Comparison of ENCODE assay signal across 8 cellular contexts in genomic region chr12:94875525-94875924, GRCh38.
DNase-seq lines count a peak whose midpoint lies in the region; TF ChIP-seq lines count a peak whose summit lies in the region.

No MANE protein-coding gene starts in this region.

- no peak overlapping the region for H3K9ac ChIP-seq in MM.1S (ENCODE audit: low read length)

- no peak overlapping the region for H3K4me3 Mint-ChIP-seq in activated CD4-positive, alpha-beta T cell treated with anti-CD3 and anti-CD28 coated beads, Interleukin-2, amount 10 ng/mL, durations not matched to agents 24 days and 14 days

- H3K79me2 ChIP-seq in MM.1S (ENCODE audit: low read length), result peaks cover 27% of the 10 kb centered on the region

- no peak overlapping the region for H2AFZ ChIP-seq in MM.1S (ENCODE audit: low read length)

- H3K27me3 ChIP-seq in HAP-1 (ENCODE audit: low read depth), result no peaks in the 10 kb centered on the region
- no peaks in the 10 kb centered on the region for H3K27me3 ChIP-seq in MM.1S (replicated peaks; ENCODE audit: insufficient read depth, low read length)

- intact Hi-C loops in activated CD4-positive, alpha-beta T cell treated with anti-CD3 and anti-CD28 coated beads, Interleukin-2, amount 10 ng/mL, durations not matched to agents 24 days and 14 days (cut with micrococcal nuclease), result no loop called here

- H3K36me3 Mint-ChIP-seq in activated CD4-positive, alpha-beta T cell treated with anti-CD3 and anti-CD28 coated beads, Interleukin-2, amount 10 ng/mL, durations not matched to agents 24 days and 14 days (ENCODE audit: low read depth), result no peaks in the 10 kb centered on the region

- no peak overlapping the region for H3K4me3 ChIP-seq in HAP-1
- no peak overlapping the region for H3K4me3 ChIP-seq in MM.1S (ENCODE audit: low read length)

- in situ Hi-C loops in HAP-1 (cut with MboI; ENCODE audit: low sequenced_read_pairs), result loop anchor here (10.0 kb wide), 2 partner anchors 101 to 331 kb away; no protein-coding TSS in a partner anchor

- H3K9me2 ChIP-seq in MM.1S (replicated peaks; ENCODE audit: insufficient read depth, low read length), result no peaks in the 10 kb centered on the region

- no peaks in the 10 kb centered on the region for H4K20me1 ChIP-seq in MM.1S (ENCODE audit: insufficient read depth, low read length)

- peaks cover 4% of the 10 kb centered on the region for H3K4me1 Mint-ChIP-seq in activated CD4-positive, alpha-beta T cell treated with anti-CD3 and anti-CD28 coated beads, Interleukin-2, amount 10 ng/mL, durations not matched to agents 24 days and 14 days

- H3K9me3 Mint-ChIP-seq in activated CD4-positive, alpha-beta T cell treated with anti-CD3 and anti-CD28 coated beads, Interleukin-2, amount 10 ng/mL, durations not matched to agents 24 days and 14 days, result peaks cover 9% of the 10 kb centered on the region

- H3K27ac Mint-ChIP-seq in activated CD4-positive, alpha-beta T cell treated with anti-CD3 and anti-CD28 coated beads, Interleukin-2, amount 10 ng/mL, durations not matched to agents 24 days and 14 days, result no peak overlapping the region

- no peaks in the 10 kb centered on the region for H3F3A ChIP-seq in MM.1S (ENCODE audit: insufficient read depth, low read length)

- DNase-seq in activated CD4-positive, alpha-beta T cell treated with anti-CD3 and anti-CD28 coated beads for 48 hours, result peak; percentile 20
- no peak for DNase-seq in activated CD4-positive, alpha-beta T cell treated with anti-CD3 and anti-CD28 coated beads, Interleukin-2, amount 10 ng/mL, durations not matched to agents 24 days and 14 days
- DNase-seq in HAP-1 (ENCODE audit: low spot score in 2 of 2), result peak; percentile 61 to 71
- DNase-seq in MM.1S, result peak; percentile 73
- DNase-seq in kidney tubule cell (ENCODE audit: low spot score), result peak; percentile 80
- DNase-seq in AG08396 (ENCODE audit: low spot score), result no peak
- DNase-seq in central memory CD4-positive, alpha-beta T cell, result no peak

- H3K27ac ChIP-seq in MM.1S (ENCODE audit: low read length) (no peak overlapping the region), VCaP (peak overlapping the region; percentile 92)

- peaks cover 14% of the 10 kb centered on the region for H3K4me1 ChIP-seq in HAP-1
- peaks cover 10% of the 10 kb centered on the region; the same call in 1 of the 2 replicates for H3K4me1 ChIP-seq in MM.1S (ENCODE audit: low read length)

- H3K27me3 Mint-ChIP-seq in activated CD4-positive, alpha-beta T cell treated with anti-CD3 and anti-CD28 coated beads, Interleukin-2, amount 10 ng/mL, durations not matched to agents 24 days and 14 days, result peaks cover 50% of the 10 kb centered on the region

- H3K4me2 ChIP-seq in MM.1S (ENCODE audit: low read depth, low read length), result no peak overlapping the region

- H3K36me3 ChIP-seq in HAP-1 (replicated peaks) (no peaks in the 10 kb centered on the region), MM.1S (replicated peaks; ENCODE audit: insufficient read depth, low read length) (no peaks in the 10 kb centered on the region)

- TF ChIP-seq CTCF in MM.1S (IDR thresholded peaks at IDR 0.05; ENCODE audit: low read length) (peak; percentile 71), VCaP (conservative IDR thresholded peaks at IDR 0.05) (peak; percentile 77)

- H3K9me3 ChIP-seq in HAP-1 (no peaks in the 10 kb centered on the region), MM.1S (replicated peaks; ENCODE audit: insufficient read depth, low read length) (no peaks in the 10 kb centered on the region)

Comparison
In these comparisons a context has a peak if more than half of its experiments do, and no peak if none do; other contexts are left out.
1. DNase-seq: peak in activated CD4-positive, alpha-beta T cell treated with anti-CD3 and anti-CD28 coated beads for 48 hours (single experiment), HAP-1 (2 of 2), MM.1S (single experiment) and kidney tubule cell (single experiment); none in activated CD4-positive, alpha-beta T cell treated with anti-CD3 and anti-CD28 coated beads, Interleukin-2, amount 10 ng/mL, durations not matched to agents 24 days and 14 days (single experiment), AG08396 (single experiment) and central memory CD4-positive, alpha-beta T cell (single experiment).